In genomic region chr5:36443941-36444340, GRCh38 we compare ENCODE assay signal across 18 cellular contexts.
"Had no signal": no experiment of that assay in that cellular context is flagged by ENCODE, and none has a peak within 500 bp of the region (broad histone marks: within the 10 kb centered on the region; RNA-seq: fewer than 3 reads in every experiment).

No MANE protein-coding gene starts in this region.

- H3K79me2 ChIP-seq: parathyroid adenoma had no signal

- ATAC-seq: activated T-cell treated with anti-CD3 and anti-CD28 coated beads, Interleukin-2, amount 50 U/mL, for 72 hours; effector memory CD8-positive, alpha-beta T cell; naive thymus-derived CD8-positive, alpha-beta T cell; stimulated activated memory B cell treated with anti-CD40 and anti-IgM and Interleukin-4, amounts not matched to agents 10 μg/mL and 1 μg/mL and 100 μg/mL, for 72 hours had no signal

- H3K27me3 ChIP-seq: brain microvascular endothelial cell, left lung, upper lobe of left lung had no signal

- DNase-seq: activated CD4-positive, alpha-beta T cell treated with anti-CD3 and anti-CD28 coated beads, Interleukin-2, amount 10 ng/mL, durations not matched to agents 24 days and 14 days; activated CD4-positive, CD25-positive, alpha-beta regulatory T cell; activated CD8-positive, alpha-beta memory T cell treated with anti-CD3 and anti-CD28 coated beads, Interleukin-2, amount 50 U/mL, for 48 hours; activated gamma-delta T cell treated with Interleukin-2 at 50 U/mL for 16 hours; activated T-cell treated with anti-CD3 and anti-CD28 coated beads, Interleukin-2, amount 50 U/mL, for 72 hours; amniotic stem cell; brain microvascular endothelial cell; dermis blood vessel endothelial cell; effector memory CD8-positive, alpha-beta T cell; islet precursor cell; naive thymus-derived CD8-positive, alpha-beta T cell; retina; stimulated activated CD4-positive, alpha-beta T cell treated with anti-CD3 and anti-CD28 coated beads, Interleukin-2, amount 100 ng/mL, for 48 hours; T-helper 2 cell had no signal

- H2AFZ ChIP-seq: parathyroid adenoma had no signal

- H3K36me3 ChIP-seq: brain microvascular endothelial cell, left lung, upper lobe of left lung had no signal

- H3K9ac ChIP-seq: parathyroid adenoma had no signal

- H3K4me3 ChIP-seq: left lung, upper lobe of left lung had no signal

- H3K9me3 ChIP-seq: left lung, upper lobe of left lung had no signal

- H3K4me1 ChIP-seq: left lung, parathyroid adenoma had no signal

- H3K27ac ChIP-seq: brain microvascular endothelial cell, parathyroid adenoma had no signal
